In genomic region chr22:24926849-24927579, GRCh38 we compare ENCODE assay signal across 1 cellular context.
TF ChIP-seq lines count a peak whose summit lies in the region.

No MANE protein-coding gene starts in this region.

TF ChIP-seq in HepG2, 621 proteins besides CTCF, POLR2A, EP300 and RAD21:
- TF ChIP-seq ZNF101 (CRISPR knock-in tag; IDR thresholded peaks at IDR 0.05; ENCODE audit: borderline replicate concordance, low read depth) = no peak
- peak; percentile 97 for TF ChIP-seq ZNF331 (CRISPR knock-in tag; IDR thresholded peaks at IDR 0.05)
- no peak for TF ChIP-seq ZNF772 (CRISPR knock-in tag; IDR thresholded peaks at IDR 0.05)
